ENCODE assay signal across 8 cellular contexts in genomic region chr5:180291943-180292831, GRCh38. TPM values are rescaled to one million over a fixed set of nuclear protein-coding genes. Genes with fewer than 3 reads are reported as not detected.
DNase-seq lines count a peak whose midpoint lies in the region; ATAC-seq, FAIRE-seq and TF ChIP-seq lines count a peak whose summit lies in the region.

Gene MAPK9, minus strand, starts transcription at chr5:180292083. Its CDS starts 11,522 bp downstream, at chr5:180280561.

- H3K79me1 ChIP-seq in H1 (ENCODE audit: low read depth, low read length) (peaks cover 6% of the 10 kb centered on the region), mesendoderm (ENCODE audit: low read length) (peaks cover 18% of the 10 kb centered on the region)

- H2BK120ac ChIP-seq in H1 (replicated peaks; ENCODE audit: low read depth, low read length) = no peak within 1 kb of the TSS
- H2BK120ac ChIP-seq in mesendoderm (ENCODE audit: low read depth, low read length) = no peak within 1 kb of the TSS

- no peaks in the 10 kb centered on the region for H3K9me3 ChIP-seq in H1 (ENCODE audit: insufficient read depth in 2 of 2, low read depth in 1 of 2, low read length in 1 of 2)

- no peak for TF ChIP-seq EP300 in H1 (IDR thresholded peaks at IDR 0.05; ENCODE audit: borderline replicate concordance in 1 of 2, low read depth in 2 of 2, low read length in 2 of 2)

- 0 out of 2 replicates have a peak within 1 kb of the TSS, but pooled peaks have one; percentile 29 for H2BK15ac ChIP-seq in H1 (ENCODE audit: low read length)
- H2BK15ac ChIP-seq in mesendoderm (replicated peaks; ENCODE audit: low read depth) = no peak within 1 kb of the TSS

- no peak within 1 kb of the TSS for H2BK12ac ChIP-seq in H1 (ENCODE audit: low read depth, low read length)

- no peak within 1 kb of the TSS for H2BK20ac ChIP-seq in H1 (ENCODE audit: low read length)

- H3K27ac ChIP-seq in C4-2B (peak within 1 kb of the TSS; percentile 93), H1 (ENCODE audit: low read depth, low read length) (peak within 1 kb of the TSS; percentile 47; the same call in 1 of the 2 replicates), mesendoderm (ENCODE audit: low read depth, low read length) (peak within 1 kb of the TSS; percentile 85)

- peak within 1 kb of the TSS; percentile 65 to 97 (median 75) for H3K4me3 ChIP-seq in H1 (ENCODE audit: extremely low read depth in 1 of 4, insufficient read depth in 2 of 4, low read depth in 3 of 4, low read length in 4 of 4)
- H3K4me3 ChIP-seq in mesendoderm (ENCODE audit: low read length) = peak within 1 kb of the TSS; percentile 91

- no peak for FAIRE-seq in H1 (lab: Jason Lieb, UNC)

- H2AK5ac ChIP-seq in H1 (ENCODE audit: low read depth, low read length) = no peak within 1 kb of the TSS
- no peak within 1 kb of the TSS for H2AK5ac ChIP-seq in mesendoderm (ENCODE audit: low read length)

- H3K4me1 ChIP-seq in H1 (replicated peaks in 1 of 4; ENCODE audit: control insufficient read depth in 3 of 4, insufficient read depth in 4 of 4, low read length in 3 of 4) = peaks cover 0 to 6% (median 5%) of the 10 kb centered on the region in 4 experiments; a peak in 6 of 7 replicates
- H3K4me1 ChIP-seq in mesendoderm (ENCODE audit: control insufficient read depth, low read depth, low read length) = peaks cover 9% of the 10 kb centered on the region

- H3K79me2 ChIP-seq in H1 (ENCODE audit: control insufficient read depth in 1 of 2, insufficient read depth in 2 of 2, low read length in 2 of 2) = peaks cover 7 to 38% of the 10 kb centered on the region in 2 experiments; a peak in 3 of 4 replicates
- H3K79me2 ChIP-seq in mesendoderm (ENCODE audit: control insufficient read depth, insufficient read depth, low read length) = peaks cover 28% of the 10 kb centered on the region

- peaks cover 7 to 9% of the 10 kb centered on the region in 2 experiments for H4K20me1 ChIP-seq in H1 (replicated peaks in 1 of 2; ENCODE audit: control insufficient read depth in 1 of 2, insufficient read depth in 2 of 2, low read length in 2 of 2)

- H3K14ac ChIP-seq in H1 (ENCODE audit: insufficient read length) = no peak within 1 kb of the TSS

- H3K56ac ChIP-seq in H1 (replicated peaks; ENCODE audit: insufficient read length, low read depth, low read length) (peak within 1 kb of the TSS; percentile 22), mesendoderm (ENCODE audit: low read length) (peak within 1 kb of the TSS; percentile 97)

- TF ChIP-seq CTCF in C4-2B (conservative IDR thresholded peaks at IDR 0.05) = no peak
- no peak for TF ChIP-seq CTCF in H1 (IDR thresholded peaks at IDR 0.05; ENCODE audit: control extremely low read depth in 1 of 3, insufficient read depth in 1 of 3, low read depth in 1 of 3, low read length in 3 of 3)

- 4% methylated on average over 59 of the region's 122 CpGs; no CpG with 5 or more reads in 1 of the 2 experiments for WGBS in H1 (ENCODE audit: extremely low coverage in 1 of 2, insufficient coverage in 1 of 2, insufficient read length in 1 of 2, insufficient replicate concordance in 2 of 2, low coverage in 1 of 2, low lambda C conversion rate in 2 of 2, missing lambda C conversion rate in 1 of 2), 2 experiments
- no CpG with 5 or more reads among the region's 122 CpGs for WGBS in mesendoderm (ENCODE audit: extremely low coverage, insufficient coverage, low lambda C conversion rate)

- H2AFZ ChIP-seq in H1 (ENCODE audit: low read length) = no peak within 1 kb of the TSS

- H4K5ac ChIP-seq in H1 (ENCODE audit: insufficient read length, low read depth, low read length) (peak within 1 kb of the TSS; percentile 86), mesendoderm (ENCODE audit: low read length) (no peak within 1 kb of the TSS)

- H3K9ac ChIP-seq in H1 (replicated peaks in 1 of 4; ENCODE audit: extremely low read depth in 1 of 4, low read depth in 3 of 4, low read length in 3 of 4) (peak within 1 kb of the TSS; percentile 35 to 83 (median 68)), mesendoderm (ENCODE audit: low read length) (peak within 1 kb of the TSS; percentile 95)

- POLR2A ChIA-PET in H1 (lab: Charles Lee; ENCODE audit: partially characterized antibody) = interaction anchor here (0.7 to 2.7 kb wide), 6 partner anchors 9 to 181 kb away, joined by 3 to 13 read pairs (median 3); no protein-coding TSS in a partner anchor

- no peak for TF ChIP-seq RAD21 in H1 (IDR thresholded peaks at IDR 0.05 in 1 of 2, conservative IDR thresholded peaks at IDR 0.05 in 1 of 2; ENCODE audit: low read depth in 2 of 2, low read length in 2 of 2)

- no peak within 1 kb of the TSS; the same call in 1 of the 2 replicates for H2BK5ac ChIP-seq in H1 (ENCODE audit: low read depth, low read length)
- peak within 1 kb of the TSS; percentile 92 for H2BK5ac ChIP-seq in mesendoderm (ENCODE audit: low read length)

- H3K4ac ChIP-seq in H1 (replicated peaks; ENCODE audit: insufficient read length, low read depth, low read length) (no peak within 1 kb of the TSS), mesendoderm (ENCODE audit: low read depth, low read length) (peak within 1 kb of the TSS; percentile 93)

- H3K23ac ChIP-seq in H1 (ENCODE audit: insufficient read length) = no peak within 1 kb of the TSS
- no peak within 1 kb of the TSS for H3K23ac ChIP-seq in mesendoderm (ENCODE audit: low read length)

- ATAC-seq in HG03442 (IDR thresholded peaks at IDR 0.05; ENCODE audit: unreplicated experiment) = peak; percentile 79

- peak in 1 of 2 experiments; percentile 51; a peak in 1 of 3 replicates for TF ChIP-seq POLR2A in H1 (IDR thresholded peaks at IDR 0.05; ENCODE audit: control extremely low read depth in 1 of 2, low read depth in 2 of 2, low read length in 2 of 2)

- H3K23me2 ChIP-seq in H1 (ENCODE audit: low read depth, low read length) = peaks cover 5% of the 10 kb centered on the region; the same call in 1 of the 2 replicates

- peak within 1 kb of the TSS; percentile 72 to 82 for H3K4me2 ChIP-seq in H1 (ENCODE audit: insufficient read depth in 1 of 2, low read depth in 2 of 2, low read length in 2 of 2)
- peak within 1 kb of the TSS; percentile 78 for H3K4me2 ChIP-seq in mesendoderm (ENCODE audit: low read length)

- H3K27me3 ChIP-seq in H1 (replicated peaks in 1 of 4; ENCODE audit: control insufficient read depth in 3 of 4, extremely low read depth in 1 of 4, insufficient read depth in 3 of 4, low read length in 3 of 4) (no peaks in the 10 kb centered on the region), mesendoderm (ENCODE audit: insufficient read depth, low read length, poor library complexity) (no peaks in the 10 kb centered on the region)

- DNase-seq in GM19240 (ENCODE audit: insufficient read length, low spot score) (peak; percentile 78), NCI-H82 treated with DMSO at 0.1 percent for 48 hours (lab: John Stamatoyannopoulos, UW; ENCODE audit: unreplicated experiment) (peak; percentile 1), H1 (ENCODE audit: low read depth in 1 of 2, low spot score in 2 of 2) (peak in 1 of 2 experiments; percentile 88), mesendoderm (peak; percentile 86)
- DNase-seq in activated CD8-positive, alpha-beta memory T cell treated with anti-CD3 and anti-CD28 coated beads for 4 hours (ENCODE audit: low read depth in 2 of 2) = peak; percentile 62 to 64
- DNase-seq in stimulated activated CD8-positive, alpha-beta memory T cell treated with anti-CD3 and anti-CD28 coated beads, Interleukin-12 subunit alpha, Interleukin-12 subunit beta, amount 100 ng/mL, for 4 hours (ENCODE audit: low read depth) = peak; percentile 76

- no peaks in the 10 kb centered on the region for H3K36me3 ChIP-seq in H1 (ENCODE audit: control insufficient read depth in 2 of 4, insufficient read depth in 4 of 4, low read length in 3 of 4)
- no peaks in the 10 kb centered on the region for H3K36me3 ChIP-seq in mesendoderm (ENCODE audit: control insufficient read depth, insufficient read depth, low read length)

- CTCF ChIA-PET in H1 (lab: Charles Lee; ENCODE audit: partially characterized antibody) = interaction anchor here (0.6 to 9.0 kb wide), 17 partner anchors 9 to 406 kb away, joined by 3 to 88 read pairs (median 7); no protein-coding TSS in a partner anchor

- peak within 1 kb of the TSS; percentile 90 for H3K18ac ChIP-seq in H1 (ENCODE audit: extremely low read depth, low read length)
- peak within 1 kb of the TSS; percentile 92 for H3K18ac ChIP-seq in mesendoderm (ENCODE audit: low read length)

- H4K91ac ChIP-seq in H1 (replicated peaks; ENCODE audit: insufficient read length, low read length) = no peak within 1 kb of the TSS

- peak within 1 kb of the TSS; percentile 96; the same call in 1 of the 2 replicates for H4K8ac ChIP-seq in H1 (ENCODE audit: extremely low read depth, insufficient read depth, low read length)
- peak within 1 kb of the TSS; percentile 91 for H4K8ac ChIP-seq in mesendoderm (ENCODE audit: low read depth, low read length)

TF ChIP-seq in H1, 55 proteins besides CTCF, POLR2A, EP300 and RAD21 (continues in another document):
- no peak for TF ChIP-seq NANOG (IDR thresholded peaks at IDR 0.05; ENCODE audit: insufficient read depth, low read depth, low read length, poor library complexity, severe bottlenecking)
- peak; percentile 91 for TF ChIP-seq SP1 (IDR thresholded peaks at IDR 0.05; ENCODE audit: low read depth, low read length)
- TF ChIP-seq CREB1 (IDR thresholded peaks at IDR 0.05) = peak; percentile 60
- peak; percentile 22 for TF ChIP-seq SAP30 (IDR thresholded peaks at IDR 0.05; ENCODE audit: insufficient read depth, insufficient replicate concordance, low read length)
- peak; percentile 89 for TF ChIP-seq PHF8 (conservative IDR thresholded peaks at IDR 0.05; ENCODE audit: low read depth, low read length)
- TF ChIP-seq KDM4A (IDR thresholded peaks at IDR 0.05; ENCODE audit: low read depth, low read length, severe bottlenecking) = peak; percentile 69
- peak; percentile 58 for TF ChIP-seq TAF1 (IDR thresholded peaks at IDR 0.05; ENCODE audit: low read depth, low read length)
- peak; percentile 49 for TF ChIP-seq ASH2L (IDR thresholded peaks at IDR 0.05; ENCODE audit: low read length)
- peak; percentile 50 for TF ChIP-seq SP2 (IDR thresholded peaks at IDR 0.05; ENCODE audit: low read length)
- peak; percentile 85 for TF ChIP-seq CHD2 (IDR thresholded peaks at IDR 0.05; ENCODE audit: low read length)
- TF ChIP-seq POLR2AphosphoS5 (IDR thresholded peaks at IDR 0.05; ENCODE audit: low read depth, low read length) = no peak

RNA-seq across cellular contexts. Expression of gene MAPK9, which starts in this region (rescaled TPM):
- total RNA-seq in H1 (2021; fragmentation: NEBNext Ultra II Directional; extraction: Animal tissue kit (Norgen Biotek cat#: 25700)) = 37.9 and 43.7 TPM in 2 replicates
- 18.3 and 22.3 TPM in 2 replicates for polyA plus RNA-seq in H1 (2011; rRNA removed)
- 27.1 TPM for polyA plus RNA-seq in H1 (2011; cell fraction: cytosol; rRNA removed)
- polyA plus RNA-seq in H1 (2011; cell fraction: nucleus; rRNA removed) = 16.9 TPM
- polyA plus RNA-seq in H1 (2012, experiment 1 of 2) = 20.5 to 30.0 TPM (median 24.3 TPM) in 4 replicates
- 2.9 TPM for polyA plus RNA-seq in H1 (2012, experiment 2 of 2)
- polyA plus RNA-seq in H1 (2013, experiment 1 of 2) = 21.8 TPM
- polyA plus RNA-seq in H1 (2013, experiment 2 of 2) = 22.3 TPM
- polyA minus RNA-seq in H1 (2011; rRNA and poly(A)+ RNA removed) = 47.8 and 64.8 TPM in 2 replicates
- polyA minus RNA-seq in H1 (2011; cell fraction: cytosol; rRNA and poly(A)+ RNA removed) = 17.2 TPM
- 28.5 TPM for polyA minus RNA-seq in H1 (2011; cell fraction: nucleus; rRNA and poly(A)+ RNA removed)
- polyA plus RNA-seq in mesendoderm (2013, experiment 1 of 2) = 28.2 TPM
- 28.4 TPM for polyA plus RNA-seq in mesendoderm (2013, experiment 2 of 2)
